ENCODE assay signal across 8 cellular contexts in the genomic region with DNA sequence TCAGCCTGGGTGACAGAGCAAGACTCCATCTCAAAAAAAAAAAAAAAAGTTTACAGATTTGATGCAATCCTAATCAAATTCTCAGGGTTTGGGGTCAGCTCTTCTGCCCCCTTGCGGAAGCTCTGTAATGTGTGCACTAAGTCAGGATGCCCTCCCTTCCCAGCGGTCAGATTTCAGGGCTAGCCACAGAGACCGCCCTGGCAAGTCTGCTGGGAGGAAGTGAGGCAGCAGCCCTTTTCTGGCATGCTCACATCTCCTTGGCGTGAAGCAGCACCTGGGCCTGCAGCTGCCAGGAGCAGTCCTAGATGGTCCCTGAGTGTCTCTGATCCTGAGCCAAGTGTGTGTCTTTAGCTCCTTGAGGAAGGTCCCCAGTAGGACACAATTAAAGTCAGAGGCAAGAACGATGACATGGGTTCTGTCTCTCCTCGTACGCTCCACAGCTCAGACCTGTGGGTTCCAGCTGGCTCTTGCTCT. TPM values are rescaled to one million over a fixed set of nuclear protein-coding genes. Genes with fewer than 3 reads are reported as not detected.
DNase-seq lines count a peak whose midpoint lies in the region; ATAC-seq, FAIRE-seq and TF ChIP-seq lines count a peak whose summit lies in the region.

No MANE protein-coding gene starts in this region.

- FAIRE-seq in pancreas (lab: Jason Lieb, UNC): no peak

- H3K27ac Mint-ChIP-seq in type B pancreatic cell: peak overlapping the region; percentile 11

- in situ Hi-C loops in GM13976 (cut with MboI; ENCODE audit: low sequenced_read_pairs, unreplicated experiment): loop anchor here (25.0 kb wide), 1 partner anchor 309 kb away; a partner anchor contains a TSS
- in situ Hi-C loops in SK-MEL-5 (cut with HindIII; ENCODE audit: low pct_unique_long_range_greater_than_20kb, low sequenced_read_pairs): no loop called here

- TF ChIP-seq CTCF in A673 (conservative IDR thresholded peaks at IDR 0.05; ENCODE audit: low read depth, low read length): peak; percentile 74
- TF ChIP-seq CTCF in GM13976 (IDR thresholded peaks at IDR 0.05; ENCODE audit: borderline replicate concordance, control extremely low read depth, extremely low read depth, insufficient read depth, missing control alignments): peak; percentile 60
- TF ChIP-seq CTCF in gastroesophageal sphincter (IDR thresholded peaks at IDR 0.05): peak in 3 of 4 experiments; percentile 73 to 84 (median 83)
- TF ChIP-seq CTCF in pancreas (IDR thresholded peaks at IDR 0.05): peak; percentile 40 to 71 (median 52)
- peak; percentile 87 for TF ChIP-seq CTCF in type B pancreatic cell (conservative IDR thresholded peaks at IDR 0.05)

- H3K4me1 Mint-ChIP-seq in type B pancreatic cell (ENCODE audit: unreplicated experiment): peaks cover 6% of the 10 kb centered on the region

- CTCF ChIA-PET in A673 (lab: Charles Lee): interaction anchor here (0.6 to 2.5 kb wide), 14 partner anchors 14 to 951 kb away, joined by 3 to 35 read pairs (median 5); a partner anchor contains a TSS

- H3K9me3 ChIP-seq in A673 (ENCODE audit: low read depth, low read length, poor library complexity, severe bottlenecking): no peaks in the 10 kb centered on the region
- no peaks in the 10 kb centered on the region for H3K9me3 ChIP-seq in gastroesophageal sphincter
- no peaks in the 10 kb centered on the region for H3K9me3 ChIP-seq in pancreas

- H3K27me3 ChIP-seq in A673 (replicated peaks; ENCODE audit: insufficient read depth, low read depth, low read length, poor library complexity) (no peaks in the 10 kb centered on the region), gastroesophageal sphincter (no peaks in the 10 kb centered on the region), pancreas (no peaks in the 10 kb centered on the region)

- 7% methylated on average over 5 of the region's 7 CpGs; no CpG with 5 or more reads in 1 of the 2 donors for WGBS in gastroesophageal sphincter (ENCODE audit: low coverage in 1 of 2), 2 donors
- 8 to 19% methylated on average over 7 of the region's 7 CpGs for WGBS in pancreas, 2 donors

- POLR2A ChIA-PET in A673 (lab: Charles Lee; ENCODE audit: low non-redundant PET): interaction anchor here (0.6 kb wide), 1 partner anchor 951 kb away, joined by 3 read pairs; no protein-coding TSS in a partner anchor

- TF ChIP-seq POLR2A in gastroesophageal sphincter (IDR thresholded peaks at IDR 0.05): no peak

- no peak overlapping the region for H3K27ac ChIP-seq in A673 (ENCODE audit: low read depth, low read length, poor library complexity, severe bottlenecking)
- peak overlapping the region in 1 of 4 donors; percentile 26 for H3K27ac ChIP-seq in gastroesophageal sphincter
- H3K27ac ChIP-seq in pancreas: no peak overlapping the region

- H3K4me3 Mint-ChIP-seq in type B pancreatic cell: no peak overlapping the region

- H3K4me1 ChIP-seq in A673 (ENCODE audit: insufficient read depth, low read length, poor library complexity, severe bottlenecking) (peaks cover 7% of the 10 kb centered on the region), gastroesophageal sphincter (peaks cover 0 to 11% (median 0%) of the 10 kb centered on the region in 3 donors), pancreas (no peaks in the 10 kb centered on the region)

- DNase-seq in A673 (ENCODE audit: low spot score): peak; percentile 78
- DNase-seq in GM13976 (ENCODE audit: low spot score): peak; percentile 87
- peak; percentile 55 for DNase-seq in HuH-7.5 (ENCODE audit: low spot score)
- DNase-seq in SK-MEL-5 (ENCODE audit: low read depth, low spot score): peak; percentile 95
- peak; percentile 88 for DNase-seq in activated effector memory CD4-positive, alpha-beta T cell treated with anti-CD3 and anti-CD28 coated beads, Interleukin-2, amount 50 U/mL, for 16 hours
- peak; percentile 72 to 83 (median 80) for DNase-seq in pancreas
- DNase-seq in type B pancreatic cell (ENCODE audit: extremely low spot score, unreplicated experiment): peak; percentile 77

- ATAC-seq in gastroesophageal sphincter: peak; percentile 90
- ATAC-seq in pancreas: peak; percentile 93 to 99 (median 98)

- H3K36me3 ChIP-seq in A673 (ENCODE audit: insufficient read depth, low read length, poor library complexity, severe bottlenecking) (no peaks in the 10 kb centered on the region), gastroesophageal sphincter (no peaks in the 10 kb centered on the region), pancreas (no peaks in the 10 kb centered on the region)

- H3K9me3 Mint-ChIP-seq in type B pancreatic cell: no peaks in the 10 kb centered on the region

- BruUV-seq in A673 (replicated peaks; lab: Mats Ljungman, UMichigan): no TSS peak

- peaks cover 3% of the 10 kb centered on the region for H3K27me3 Mint-ChIP-seq in type B pancreatic cell

- H3K4me3 ChIP-seq in A673 (ENCODE audit: low read depth, low read length, poor library complexity, severe bottlenecking) (no peak overlapping the region), gastroesophageal sphincter (no peak overlapping the region), pancreas (no peak overlapping the region)

- TF ChIP-seq EP300 in gastroesophageal sphincter (IDR thresholded peaks at IDR 0.05): no peak

- no peaks in the 10 kb centered on the region for H3K36me3 Mint-ChIP-seq in type B pancreatic cell

- intact Hi-C loops in A673 (cut with micrococcal nuclease; ENCODE audit: unreplicated experiment): loop anchor here (2.0 to 10.0 kb wide), 3 partner anchors 132 to 312 kb away; a partner anchor contains a TSS
- intact Hi-C loops in pancreas (cut with DNase I): loop anchor here in 1 of 3 donors (10.0 kb wide), 1 partner anchor 112 kb away; no protein-coding TSS in a partner anchor

RNA-seq across cellular contexts. Expression of a gene that starts 10.9 kb away (rescaled TPM):
- total RNA-seq in A673 (2021): 12.9 and 13.0 TPM in 2 replicates
- total RNA-seq in SK-MEL-5 (2014; rRNA removed; shearing (Covaris generic)): 5.5 and 7.2 TPM in 2 replicates
- 65.0 and 75.3 TPM in 2 replicates for polyA plus RNA-seq in SK-MEL-5 (2015; cell fraction: cytosol; rRNA removed)
- polyA plus RNA-seq in SK-MEL-5 (2015; cell fraction: nucleus; rRNA removed): 23.2 and 34.0 TPM in 2 replicates
- total RNA-seq in gastroesophageal sphincter: 10 to 100 TPM in 3 of 4 donors, 1 to 10 TPM in 1; 7.9 to 14.0 (median 11.8) TPM
- 10 to 100 TPM in 1 of 6 donors, 1 to 10 TPM in 5; 2.5 to 12.0 (median 4.2) TPM for total RNA-seq in pancreas
- polyA plus RNA-seq in pancreas: 1 to 10 TPM; 5.3 to 7.9 TPM
- total RNA-seq in type B pancreatic cell (ENCODE audit: low replicate concordance): 26.0 and 55.3 TPM in 2 replicates

RNA-seq across cellular contexts. Expression of a gene that starts 17.7 kb away (rescaled TPM):
- 3.1 and 4.7 TPM in 2 replicates for total RNA-seq in A673 (2021)
- total RNA-seq in SK-MEL-5 (2014; rRNA removed; shearing (Covaris generic)): 2.0 and 3.0 TPM in 2 replicates
- polyA plus RNA-seq in SK-MEL-5 (2015; cell fraction: cytosol; rRNA removed): 3.1 and 5.7 TPM in 2 replicates
- 4.4 and 24.1 TPM in 2 replicates for polyA plus RNA-seq in SK-MEL-5 (2015; cell fraction: nucleus; rRNA removed)
- total RNA-seq in gastroesophageal sphincter: 1 to 10 TPM in 3 of 4 donors, not detected in 1; 1.1 to 5.3 (median 1.2) TPM
- 1 to 10 TPM in 2 of 6 donors, under 1 TPM in 3, not detected in 1; 0.37 to 1.6 (median 0.66) TPM for total RNA-seq in pancreas
- polyA plus RNA-seq in pancreas: 1 to 10 TPM in 1 of 2 donors, under 1 TPM in 1; 0.63 to 1.6 TPM
- 3.9 and 6.9 TPM in 2 replicates for total RNA-seq in type B pancreatic cell (ENCODE audit: low replicate concordance)

RNA-seq across cellular contexts. Expression of a gene that starts 21.1 kb away (rescaled TPM):
- 6.4 and 9.0 TPM in 2 replicates for total RNA-seq in A673 (2021)
- total RNA-seq in SK-MEL-5 (2014; rRNA removed; shearing (Covaris generic)): 3.8 and 4.3 TPM in 2 replicates
- polyA plus RNA-seq in SK-MEL-5 (2015; cell fraction: cytosol; rRNA removed): 37.7 and 43.4 TPM in 2 replicates
- polyA plus RNA-seq in SK-MEL-5 (2015; cell fraction: nucleus; rRNA removed): 13.0 and 15.8 TPM in 2 replicates
- total RNA-seq in gastroesophageal sphincter: not detected
- 10 to 100 TPM in 1 of 6 donors, 1 to 10 TPM in 4, under 1 TPM in 1; 0.60 to 10.2 (median 2.7) TPM for total RNA-seq in pancreas
- polyA plus RNA-seq in pancreas: 1 to 10 TPM; 2.4 to 4.7 TPM
- total RNA-seq in type B pancreatic cell (ENCODE audit: low replicate concordance): 6.7 and 7.1 TPM in 2 replicates

RNA-seq across cellular contexts. Expression of a gene that starts 37.5 kb away (rescaled TPM):
- total RNA-seq in A673 (2021) (4.5 and 6.6 TPM in 2 replicates), gastroesophageal sphincter (1 to 10 TPM in 2 of 4 donors, under 1 TPM in 2; 0.57 to 4.0 (median 1.9) TPM), pancreas (1 to 10 TPM; 1.7 to 8.6 (median 3.1) TPM), type B pancreatic cell (ENCODE audit: low replicate concordance) (14.9 and 18.9 TPM in 2 replicates)
- 2.2 and 4.1 TPM in 2 replicates for total RNA-seq in SK-MEL-5 (2014; rRNA removed; shearing (Covaris generic))
- 7.9 and 10.6 TPM in 2 replicates for polyA plus RNA-seq in SK-MEL-5 (2015; cell fraction: cytosol; rRNA removed)
- polyA plus RNA-seq in SK-MEL-5 (2015; cell fraction: nucleus; rRNA removed): 2.8 and 3.4 TPM in 2 replicates
- polyA plus RNA-seq in pancreas: 1 to 10 TPM; 4.2 to 6.9 TPM

RNA-seq across cellular contexts. Expression of a gene that starts 45.8 kb away (rescaled TPM):
- total RNA-seq in A673 (2021): not detected in 2 replicates
- total RNA-seq in SK-MEL-5 (2014; rRNA removed; shearing (Covaris generic)): not detected in 2 replicates
- not detected in 2 replicates for polyA plus RNA-seq in SK-MEL-5 (2015; cell fraction: cytosol; rRNA removed)
- not detected in 2 replicates for polyA plus RNA-seq in SK-MEL-5 (2015; cell fraction: nucleus; rRNA removed)
- total RNA-seq in gastroesophageal sphincter: 1 to 10 TPM in 1 of 4 donors, under 1 TPM in 1, not detected in 2; 0.35 to 4.4 TPM
- total RNA-seq in pancreas: 1 to 10 TPM in 1 of 6 donors, under 1 TPM in 4, not detected in 1; 0.24 to 1.1 (median 0.64) TPM
- polyA plus RNA-seq in pancreas: under 1 TPM in 1 of 2 donors, not detected in 1; 0.07 TPM
- total RNA-seq in type B pancreatic cell (ENCODE audit: low replicate concordance): 0.67 and 1.6 TPM in 2 replicates
